ENCODE assay signal across 18 cellular contexts in the genomic region with DNA sequence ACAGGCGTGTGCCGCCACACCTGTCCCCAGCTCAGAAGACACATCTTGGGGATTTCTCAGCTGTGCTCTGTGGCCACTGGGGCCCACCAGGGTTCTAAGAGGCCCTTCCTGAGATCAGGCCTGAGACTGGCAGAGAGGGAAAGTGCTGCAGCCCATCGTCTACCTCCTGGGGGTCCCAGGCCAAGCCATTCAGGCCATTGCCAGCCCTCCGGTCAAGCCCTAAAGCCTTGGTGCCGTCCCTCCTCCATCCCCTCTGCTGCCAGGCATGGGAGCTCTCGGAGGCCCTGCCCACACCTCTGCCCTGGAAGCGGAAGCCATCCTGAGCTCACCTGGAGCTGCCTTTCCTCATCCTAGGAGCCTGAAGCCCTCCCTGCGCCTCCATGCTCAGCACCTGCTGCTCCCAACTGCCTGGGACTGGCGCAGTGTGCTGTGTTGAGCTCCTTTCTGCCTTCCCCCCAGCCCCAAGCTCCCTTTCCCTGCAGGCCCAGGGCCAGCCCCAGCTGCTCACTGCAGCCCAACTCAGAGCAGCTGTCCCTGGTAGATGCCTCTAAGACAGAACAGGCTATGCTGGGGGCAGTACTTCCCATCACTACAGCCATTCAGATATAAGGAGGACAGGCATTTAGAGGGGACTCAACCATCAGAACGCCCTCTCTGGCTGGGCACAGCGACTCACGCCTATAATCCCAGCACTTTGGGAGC. TPM values are rescaled to one million over a fixed set of nuclear protein-coding genes. Genes with fewer than 3 reads are reported as not detected.
"Had no signal": no experiment of that assay in that cellular context is flagged by ENCODE, and none has a peak within 500 bp of the region (broad histone marks: within the 10 kb centered on the region; RNA-seq: fewer than 3 reads in every experiment).

No MANE protein-coding gene starts in this region.

- H3K9me3 Mint-ChIP-seq: activated naive CD4-positive, alpha-beta T cell treated with anti-CD3 and anti-CD28 coated beads for 36 hours; naive thymus-derived CD8-positive, alpha-beta T cell; stimulated activated naive CD8-positive, alpha-beta T cell treated with anti-CD3 and anti-CD28 coated beads, Interleukin-15, Interleukin-2, amounts not matched to agents 100 ng/mL and 50 ng/mL, for 24 hours; T-helper 1 cell treated with Interleukin-12 subunit alpha and Interleukin-12 subunit beta and Interleukin-4 antibody, amounts not matched to agents 30 μg/mL and 1 μg/mL, for 36 hours; WTC11 had no signal

- H3K36me3 ChIP-seq: gastroesophageal sphincter, prostate gland had no signal

- H3K27ac ChIP-seq: coronary artery, epithelial cell of prostate, gastroesophageal sphincter, prostate gland had no signal

- H3K4me3 Mint-ChIP-seq: activated CD8-positive, alpha-beta T cell treated with anti-CD3 and anti-CD28 coated beads, Interleukin-2, amount 10 ng/mL, durations not matched to agents 7 days and 5 days; activated naive CD4-positive, alpha-beta T cell treated with anti-CD3 and anti-CD28 coated beads for 36 hours; naive thymus-derived CD8-positive, alpha-beta T cell; stimulated activated naive CD8-positive, alpha-beta T cell treated with anti-CD3 and anti-CD28 coated beads, Interleukin-15, Interleukin-2, amounts not matched to agents 100 ng/mL and 50 ng/mL, for 24 hours; T-helper 1 cell treated with Interleukin-12 subunit alpha and Interleukin-12 subunit beta and Interleukin-4 antibody, amounts not matched to agents 30 μg/mL and 1 μg/mL, for 36 hours; WTC11 had no signal

- H3K4me1 ChIP-seq: gastroesophageal sphincter, prostate gland had no signal

- H3K9me3 ChIP-seq: gastroesophageal sphincter, prostate gland had no signal

- DNase-seq: activated CD4-positive, alpha-beta T cell treated with anti-CD3 and anti-CD28 coated beads for 48 hours; activated CD8-positive, alpha-beta T cell treated with anti-CD3 and anti-CD28 coated beads, Interleukin-2, amount 10 ng/mL, durations not matched to agents 7 days and 5 days; activated naive CD4-positive, alpha-beta T cell treated with anti-CD3 and anti-CD28 coated beads for 36 hours; effector memory CD4-positive, alpha-beta T cell; kidney; midbrain; naive thymus-derived CD8-positive, alpha-beta T cell; nucleus accumbens; stimulated activated CD4-positive, alpha-beta T cell treated with anti-CD3 and anti-CD28 coated beads, Interleukin-12 subunit alpha, Interleukin-12 subunit beta, amount 100 ng/mL, for 4 hours; stimulated activated CD4-positive, alpha-beta T cell treated with anti-CD3 and anti-CD28 coated beads, Interleukin-2, amount 100 ng/mL, for 48 hours had no signal

- H3K4me1 Mint-ChIP-seq: naive thymus-derived CD8-positive, alpha-beta T cell had no signal

- H3K4me3 ChIP-seq: coronary artery, gastroesophageal sphincter, prostate gland had no signal

- H3K27me3 Mint-ChIP-seq: naive thymus-derived CD8-positive, alpha-beta T cell; stimulated activated naive CD8-positive, alpha-beta T cell treated with anti-CD3 and anti-CD28 coated beads, Interleukin-15, Interleukin-2, amounts not matched to agents 100 ng/mL and 50 ng/mL, for 24 hours had no signal

- H3K27ac Mint-ChIP-seq: activated CD8-positive, alpha-beta T cell treated with anti-CD3 and anti-CD28 coated beads, Interleukin-2, amount 10 ng/mL, durations not matched to agents 7 days and 5 days; activated naive CD4-positive, alpha-beta T cell treated with anti-CD3 and anti-CD28 coated beads for 36 hours; naive thymus-derived CD8-positive, alpha-beta T cell; stimulated activated naive CD8-positive, alpha-beta T cell treated with anti-CD3 and anti-CD28 coated beads, Interleukin-15, Interleukin-2, amounts not matched to agents 100 ng/mL and 50 ng/mL, for 24 hours; T-helper 1 cell treated with Interleukin-12 subunit alpha and Interleukin-12 subunit beta and Interleukin-4 antibody, amounts not matched to agents 30 μg/mL and 1 μg/mL, for 36 hours; WTC11 had no signal

- H3K36me3 Mint-ChIP-seq: naive thymus-derived CD8-positive, alpha-beta T cell; WTC11 had no signal

RNA-seq across cellular contexts. Expression of a gene that starts 2.9 kb away (rescaled TPM):
- total RNA-seq: activated naive CD4-positive, alpha-beta T cell treated with anti-CD3 and anti-CD28 coated beads for 36 hours; cardiac septum had no signal
